In the genomic region with DNA sequence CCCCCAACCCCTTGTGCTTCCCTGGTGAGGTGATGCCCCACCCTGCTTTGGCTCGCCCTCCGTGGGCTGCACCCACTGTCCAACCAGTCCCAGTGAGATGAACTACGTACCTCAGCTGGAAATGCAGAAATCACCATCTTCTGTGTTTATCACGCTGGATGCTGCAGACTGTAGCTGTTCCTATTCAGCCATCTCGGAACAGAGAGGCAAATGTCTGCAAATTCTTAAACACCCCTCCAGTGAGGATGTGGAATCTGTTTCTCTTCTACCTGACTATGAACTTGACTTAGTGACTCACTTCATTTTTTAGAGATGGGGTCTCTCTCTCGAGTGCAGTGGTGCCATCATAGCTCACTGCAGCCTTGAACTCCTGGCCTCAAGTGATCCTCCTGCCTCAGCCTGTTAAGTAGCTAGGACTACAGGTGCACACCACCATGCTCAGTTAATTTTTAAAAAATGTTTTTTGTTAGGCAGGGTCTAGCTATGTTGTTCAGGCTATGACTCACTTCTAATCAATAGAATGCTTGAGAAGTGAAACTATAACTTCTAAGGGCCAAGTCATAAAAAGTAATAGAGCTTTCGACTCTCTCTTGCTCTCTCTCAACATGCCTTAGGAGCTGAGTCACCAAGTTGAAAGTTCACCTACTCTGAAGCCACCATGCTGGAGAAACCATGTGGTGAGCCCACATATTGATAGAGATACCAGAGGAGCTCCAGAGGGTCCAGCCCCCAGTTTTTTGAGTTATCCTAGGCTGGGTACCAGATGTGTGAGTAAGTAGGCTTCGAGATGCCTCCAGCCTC, we compare ENCODE assay signal across 8 cellular contexts. TPM values are rescaled to one million over a fixed set of nuclear protein-coding genes. Genes with fewer than 3 reads are reported as not detected.
DNase-seq lines count a peak whose midpoint lies in the region; ATAC-seq, FAIRE-seq and TF ChIP-seq lines count a peak whose summit lies in the region.

No MANE protein-coding gene starts in this region.

- H3K9me3 Mint-ChIP-seq in glutamatergic neuron (ENCODE audit: unreplicated experiment) = no peaks in the 10 kb centered on the region

- no peak for TF ChIP-seq RAD21 in SK-N-SH (IDR thresholded peaks at IDR 0.05; ENCODE audit: low read length)

- H3K36me3 Mint-ChIP-seq in glutamatergic neuron (ENCODE audit: unreplicated experiment) = no peaks in the 10 kb centered on the region

- no peaks in the 10 kb centered on the region for H3K36me3 ChIP-seq in SK-N-SH (replicated peaks in 1 of 2; ENCODE audit: control insufficient read depth in 1 of 2, insufficient read depth in 2 of 2, low read length in 1 of 2)

- no peak for TF ChIP-seq EP300 in SK-N-SH (IDR thresholded peaks at IDR 0.05; ENCODE audit: borderline replicate concordance in 1 of 2, low read depth in 1 of 2, low read length in 1 of 2)

- POLR2A ChIA-PET in SK-N-SH (lab: Yijun Ruan, JAX) = no interaction called here

- no peak overlapping the region for H3K4me3 Mint-ChIP-seq in glutamatergic neuron (ENCODE audit: unreplicated experiment)

- no peak for TF ChIP-seq POLR2A in GM12891 (IDR thresholded peaks at IDR 0.05; ENCODE audit: low read depth, low read length)

- no peaks in the 10 kb centered on the region for H3F3A ChIP-seq in SK-N-SH (replicated peaks; ENCODE audit: insufficient read depth)

- H3K4me1 ChIP-seq in SK-N-SH (ENCODE audit: control insufficient read depth in 1 of 2, insufficient read depth in 2 of 2, low read depth in 1 of 2, low read length in 1 of 2) = peaks cover 0 to 9% of the 10 kb centered on the region in 2 experiments; a peak in 2 of 4 replicates

- TF ChIP-seq CTCF in SK-N-SH (IDR thresholded peaks at IDR 0.05) (no peak), glutamatergic neuron (IDR thresholded peaks at IDR 0.05; ENCODE audit: partially characterized antibody, unreplicated experiment) (no peak)

- no peaks in the 10 kb centered on the region for H3K9me3 ChIP-seq in SK-N-SH

- no peaks in the 10 kb centered on the region for H3K79me2 ChIP-seq in SK-N-SH (ENCODE audit: insufficient read depth)

- 80% methylated on average over 7 of the region's 8 CpGs for WGBS in SK-N-SH (ENCODE audit: low lambda C conversion rate)

- no peak overlapping the region for H3K27ac ChIP-seq in SK-N-SH (ENCODE audit: low read depth in 2 of 2, low read length in 1 of 2)

- no peaks in the 10 kb centered on the region for H3K9me2 ChIP-seq in SK-N-SH

- no peak overlapping the region for H2AFZ ChIP-seq in SK-N-SH (ENCODE audit: low read depth)

- peak; percentile 16 for FAIRE-seq in GM12891 (lab: Jason Lieb, UNC)

- no peak for DNase-seq in GM12891 (ENCODE audit: insufficient read length, low spot score)
- DNase-seq in SK-N-SH = no peak
- DNase-seq in kidney tubule cell (ENCODE audit: low spot score) = peak; percentile 95
- no peak for DNase-seq in DMS79 treated with DMSO at 0.1 percent for 48 hours (lab: John Stamatoyannopoulos, UW)
- no peak for DNase-seq in amygdala (lab: John Stamatoyannopoulos, UW)
- DNase-seq in NCI-H526 treated with DMSO at 0.1 percent for 48 hours (lab: John Stamatoyannopoulos, UW) = no peak
- DNase-seq in glutamatergic neuron = no peak

- peak; percentile 78 for ATAC-seq in HG02759 (IDR thresholded peaks at IDR 0.05; ENCODE audit: unreplicated experiment)

- CTCF ChIA-PET in SK-N-SH (lab: Yijun Ruan, JAX) = interaction anchor here (1.1 to 1.7 kb wide), 2 partner anchors 10 kb away, joined by 3 to 20 read pairs; no protein-coding TSS in a partner anchor

- no peaks in the 10 kb centered on the region for H3K27me3 Mint-ChIP-seq in glutamatergic neuron (ENCODE audit: unreplicated experiment)

- no peaks in the 10 kb centered on the region for H3K27me3 ChIP-seq in SK-N-SH (ENCODE audit: insufficient read depth)

- no peak overlapping the region for H3K27ac Mint-ChIP-seq in glutamatergic neuron (ENCODE audit: unreplicated experiment)

- H3K4me3 ChIP-seq in SK-N-SH (ENCODE audit: low read depth in 2 of 2, low read length in 1 of 2) = no peak overlapping the region

- H3K4me2 ChIP-seq in SK-N-SH = no peak overlapping the region

- H3K9ac ChIP-seq in SK-N-SH = no peak overlapping the region

- no peaks in the 10 kb centered on the region for H4K20me1 ChIP-seq in SK-N-SH (ENCODE audit: insufficient read depth)

- no peaks in the 10 kb centered on the region for H3K4me1 Mint-ChIP-seq in glutamatergic neuron (ENCODE audit: low read depth, unreplicated experiment)

TF ChIP-seq in GM12891, 5 proteins besides CTCF, POLR2A, EP300 and RAD21:
- TF ChIP-seq SPI1 (IDR thresholded peaks at IDR 0.05; ENCODE audit: low read depth, low read length) (0 out of 2 replicates have a peak, but pooled peaks have one; percentile 11), PAX5 (IDR thresholded peaks at IDR 0.05; ENCODE audit: insufficient read depth, low read length, severe bottlenecking) (no peak), POLR2AphosphoS5 (IDR thresholded peaks at IDR 0.05; ENCODE audit: low read depth, low read length) (no peak)

TF ChIP-seq in SK-N-SH, 30 proteins besides CTCF, POLR2A, EP300 and RAD21:
- no peak for TF ChIP-seq CHD2 (IDR thresholded peaks at IDR 0.05; ENCODE audit: low read length, partially characterized antibody)
- 0 out of 2 replicates have a peak, but pooled peaks have one; percentile 12 for TF ChIP-seq FOSL2 (IDR thresholded peaks at IDR 0.05; ENCODE audit: borderline replicate concordance, low read depth)

RNA-seq across cellular contexts. Expression of a gene that starts 11.5 kb away (rescaled TPM):
- 24.6 TPM for polyA plus RNA-seq in GM12891 (2012; ENCODE audit: low read depth, missing spikeins)
- polyA plus RNA-seq in SK-N-SH (2012; rRNA removed) = 9.2 and 11.0 TPM in 2 replicates
- polyA plus RNA-seq in SK-N-SH (2012; cell fraction: cytosol; rRNA removed) = 7.3 and 7.6 TPM in 2 replicates
- polyA plus RNA-seq in SK-N-SH (2012; cell fraction: nucleus; rRNA removed) = 23.7 and 34.4 TPM in 2 replicates
- total RNA-seq in glutamatergic neuron (ENCODE audit: unreplicated experiment) = 0.05 TPM
